15 cellular contexts compared by ENCODE assay signal in genomic region chr4:7978907-7979651, GRCh38. TPM values are rescaled to one million over a fixed set of nuclear protein-coding genes. Genes with fewer than 3 reads are reported as not detected.
A peak's percentile ranks its signal among the peaks of the same experiment; 100 is the strongest.
DNase-seq lines count a peak whose midpoint lies in the region; ATAC-seq and TF ChIP-seq lines count a peak whose summit lies in the region.
"Had no signal": no experiment of that assay in that cellular context is flagged by ENCODE, and none has a peak within 500 bp of the region (broad histone marks: within the 10 kb centered on the region; RNA-seq: fewer than 3 reads in every experiment).

No MANE protein-coding gene starts in this region.

- no peaks in the 10 kb centered on the region for H3K36me3 ChIP-seq in MG63
- H3K36me3 ChIP-seq: suprapubic skin had no signal

- DNase-seq in GM13976 (ENCODE audit: low spot score), result peak; percentile 23
- peak; percentile 38 for DNase-seq in RPMI7951 (ENCODE audit: low read depth)
- DNase-seq in left ventricle myocardium superior, result no peak
- DNase-seq in progenitor cell of endocrine pancreas (ENCODE audit: low spot score, unreplicated experiment), result no peak
- no peak for DNase-seq in MG63
- DNase-seq in iPS-NIHi11 (ENCODE audit: low spot score), result no peak
- no peak for DNase-seq in foreskin fibroblast
- no peak for DNase-seq in GM19238 (ENCODE audit: insufficient read length, low spot score)
- DNase-seq: effector CD8-positive, alpha-beta T cell; foreskin melanocyte; MM.1S; naive thymus-derived CD4-positive, alpha-beta T cell; NCI-H2107 had no signal

- peaks cover 2% of the 10 kb centered on the region for H3K36me3 Mint-ChIP-seq in progenitor cell of endocrine pancreas (ENCODE audit: insufficient read depth)

- intact Hi-C loops in left ventricle myocardium superior (cut with micrococcal nuclease), result no loop called here

- no peaks in the 10 kb centered on the region for H3K27me3 ChIP-seq in MG63
- H3K27me3 ChIP-seq: suprapubic skin had no signal

- ATAC-seq in left ventricle myocardium superior, result peak; percentile 26
- ATAC-seq: naive thymus-derived CD4-positive, alpha-beta T cell had no signal

- peaks cover 20% of the 10 kb centered on the region for H3K4me1 Mint-ChIP-seq in progenitor cell of endocrine pancreas (ENCODE audit: low read depth)

- peaks cover 7% of the 10 kb centered on the region for H3K27me3 Mint-ChIP-seq in progenitor cell of endocrine pancreas
- H3K27me3 Mint-ChIP-seq: naive thymus-derived CD4-positive, alpha-beta T cell had no signal

- in situ Hi-C loops in GM13976 (cut with MboI; ENCODE audit: low sequenced_read_pairs, unreplicated experiment), result no loop called here

- peaks cover 4% of the 10 kb centered on the region for H3K9me3 Mint-ChIP-seq in progenitor cell of endocrine pancreas (ENCODE audit: low read depth)

- no peak overlapping the region for H3K4me3 Mint-ChIP-seq in progenitor cell of endocrine pancreas (ENCODE audit: low read depth)
- H3K4me3 Mint-ChIP-seq: naive thymus-derived CD4-positive, alpha-beta T cell had no signal

- no peaks in the 10 kb centered on the region for H3K9me3 ChIP-seq in MG63
- H3K9me3 ChIP-seq: suprapubic skin had no signal

- H3K4me3 ChIP-seq in MG63 (no peak overlapping the region), foreskin fibroblast (ENCODE audit: low read depth in 1 of 2, low read length in 2 of 2) (no peak overlapping the region)
- H3K4me3 ChIP-seq: skin epidermis, suprapubic skin had no signal

- H3K27ac Mint-ChIP-seq in progenitor cell of endocrine pancreas, result peak overlapping the region; percentile 88
- H3K27ac Mint-ChIP-seq: naive thymus-derived CD4-positive, alpha-beta T cell had no signal

- TF ChIP-seq CTCF in GM13976 (IDR thresholded peaks at IDR 0.05; ENCODE audit: borderline replicate concordance, control extremely low read depth, extremely low read depth, insufficient read depth, missing control alignments), result no peak
- TF ChIP-seq CTCF in progenitor cell of endocrine pancreas (IDR thresholded peaks at IDR 0.05; ENCODE audit: unreplicated experiment), result no peak
- TF ChIP-seq CTCF in foreskin fibroblast (IDR thresholded peaks at IDR 0.05; ENCODE audit: low read depth, low read length), result no peak

RNA-seq across cellular contexts. Expression of gene AFAP1, which starts 39.4 kb away (rescaled TPM):
- 31.4 and 33.0 TPM in 2 replicates for total RNA-seq in RPMI7951 (2014; rRNA removed; shearing (Covaris generic))
- total RNA-seq in left ventricle myocardium superior (7.7 TPM), progenitor cell of endocrine pancreas (31.9 and 32.9 TPM in 2 replicates)
- 25.3 and 30.0 TPM in 2 replicates for total RNA-seq in MG63 (2014; rRNA removed; shearing (Covaris generic); ENCODE audit: low replicate concordance)

Comparison
In these comparisons a context has a peak if more than half of its experiments do, and no peak if none do; other contexts are left out.
1. DNase-seq: peak in GM13976 (single experiment) and RPMI7951 (single experiment); none in left ventricle myocardium superior (single experiment), progenitor cell of endocrine pancreas (single experiment), MG63 (single experiment), iPS-NIHi11 (single experiment), foreskin fibroblast (0 of 2) and GM19238 (single experiment).